8 cellular contexts compared by ENCODE assay signal in genomic region chr1:45686081-45687013, GRCh38. TPM values are rescaled to one million over a fixed set of nuclear protein-coding genes. Genes with fewer than 3 reads are reported as not detected.
A peak's percentile ranks its signal among the peaks of the same experiment; 100 is the strongest.
DNase-seq lines count a peak whose midpoint lies in the region; ATAC-seq and TF ChIP-seq lines count a peak whose summit lies in the region.

A gene with protein sequence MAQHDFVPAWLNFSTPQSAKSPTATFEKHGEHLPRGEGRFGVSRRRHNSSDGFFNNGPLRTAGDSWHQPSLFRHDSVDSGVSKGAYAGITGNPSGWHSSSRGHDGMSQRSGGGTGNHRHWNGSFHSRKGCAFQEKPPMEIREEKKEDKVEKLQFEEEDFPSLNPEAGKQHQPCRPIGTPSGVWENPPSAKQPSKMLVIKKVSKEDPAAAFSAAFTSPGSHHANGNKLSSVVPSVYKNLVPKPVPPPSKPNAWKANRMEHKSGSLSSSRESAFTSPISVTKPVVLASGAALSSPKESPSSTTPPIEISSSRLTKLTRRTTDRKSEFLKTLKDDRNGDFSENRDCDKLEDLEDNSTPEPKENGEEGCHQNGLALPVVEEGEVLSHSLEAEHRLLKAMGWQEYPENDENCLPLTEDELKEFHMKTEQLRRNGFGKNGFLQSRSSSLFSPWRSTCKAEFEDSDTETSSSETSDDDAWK (minus strand): TSS chr1:45686533. CDS start chr1:45659087, 27,446 bp downstream.

- H3K27me3 ChIP-seq in GM23338 (ENCODE audit: insufficient read depth) = no peaks in the 10 kb centered on the region

- H3K4me3 ChIP-seq in GM23338 (peak within 1 kb of the TSS; percentile 81), LNCaP clone FGC (ENCODE audit: low read depth, low read length) (peak within 1 kb of the TSS; percentile 97)

- peak within 1 kb of the TSS; percentile 95 for H3K27ac ChIP-seq in GM23338 (ENCODE audit: low read depth)
- H3K27ac ChIP-seq in RWPE1 = peak within 1 kb of the TSS; percentile 92

- intact Hi-C loops in activated T-helper 2 cell treated with anti-CD3 and anti-CD28 coated beads, Interferon-gamma antibody, Interleukin-2, Interleukin-4, amounts not matched to agents 10 μg/mL and 5 μg/mL and 100 μg/mL, durations not matched to agents 14 hours and 24 hours and 36 hours (cut with micrococcal nuclease) = loop anchor here (1.0 to 10.0 kb wide), 7 partner anchors 32 to 882 kb away; partner anchors contain the start of genes BTBD19, DYNLT4, HECTD3 and IPP

- POLR2A ChIA-PET in RWPE1 (lab: Yijun Ruan, JAX; ENCODE audit: low non-redundant PET) = interaction anchor here (0.5 to 0.9 kb wide), 3 partner anchors 12 to 293 kb away, joined by 3 to 4 read pairs (median 4); no protein-coding TSS in a partner anchor

- peak within 1 kb of the TSS; percentile 82 for H3K4me2 ChIP-seq in GM23338

- TF ChIP-seq CTCF in GM23338 (conservative IDR thresholded peaks at IDR 0.05; ENCODE audit: low read depth in 2 of 2) (0 out of 4 replicates have a peak, but pooled peaks of 1 of the 2 experiments have one; percentile 10), LNCaP clone FGC (IDR thresholded peaks at IDR 0.05; ENCODE audit: control insufficient read depth, extremely low read depth, insufficient read depth) (no peak), RWPE1 (conservative IDR thresholded peaks at IDR 0.05; ENCODE audit: low read depth) (no peak), nephron (IDR thresholded peaks at IDR 0.05; ENCODE audit: unreplicated experiment in 3 of 3) (no peak)

- H3K9me2 ChIP-seq in GM23338 (ENCODE audit: insufficient read depth) = no peaks in the 10 kb centered on the region

- ATAC-seq in GM23338 = peak; percentile 76

- no peaks in the 10 kb centered on the region for H3F3A ChIP-seq in GM23338 (replicated peaks; ENCODE audit: low read depth)

- peaks cover 15% of the 10 kb centered on the region for H3K27me3 Mint-ChIP-seq in GM23338 (ENCODE audit: insufficient read depth, low read depth, poor library complexity)
- H3K27me3 Mint-ChIP-seq in activated T-helper 2 cell treated with anti-CD3 and anti-CD28 coated beads, Interferon-gamma antibody, Interleukin-2, Interleukin-4, amounts not matched to agents 10 μg/mL and 5 μg/mL and 100 μg/mL, durations not matched to agents 14 hours and 24 hours and 36 hours (ENCODE audit: low read depth) = no peaks in the 10 kb centered on the region
- no peaks in the 10 kb centered on the region for H3K27me3 Mint-ChIP-seq in nephron (ENCODE audit: low read depth)
- H3K27me3 Mint-ChIP-seq in stimulated activated naive CD8-positive, alpha-beta T cell treated with anti-CD3 and anti-CD28 coated beads, Interleukin-15, Interleukin-2, amounts not matched to agents 100 ng/mL and 50 ng/mL, for 24 hours = no peaks in the 10 kb centered on the region

- H3K27ac Mint-ChIP-seq in GM23338 (peak within 1 kb of the TSS; percentile 100), nephron (peak within 1 kb of the TSS; percentile 100)
- H3K27ac Mint-ChIP-seq in activated T-helper 2 cell treated with anti-CD3 and anti-CD28 coated beads, Interferon-gamma antibody, Interleukin-2, Interleukin-4, amounts not matched to agents 10 μg/mL and 5 μg/mL and 100 μg/mL, durations not matched to agents 14 hours and 24 hours and 36 hours = peak within 1 kb of the TSS; percentile 100
- peak within 1 kb of the TSS; percentile 96 for H3K27ac Mint-ChIP-seq in stimulated activated naive CD8-positive, alpha-beta T cell treated with anti-CD3 and anti-CD28 coated beads, Interleukin-15, Interleukin-2, amounts not matched to agents 100 ng/mL and 50 ng/mL, for 24 hours

- H4K20me1 ChIP-seq in GM23338 (replicated peaks; ENCODE audit: insufficient read depth) = peaks cover 16% of the 10 kb centered on the region; the same call in 1 of the 2 replicates

- peak within 1 kb of the TSS; percentile 84 for H2AFZ ChIP-seq in GM23338

- CTCF ChIA-PET in RWPE1 (lab: Yijun Ruan, JAX) = interaction anchor here (0.6 to 1.7 kb wide), 4 partner anchors 15 to 537 kb away, joined by 3 to 4 read pairs (median 4); no protein-coding TSS in a partner anchor

- peaks cover 81% of the 10 kb centered on the region for H3K79me2 ChIP-seq in GM23338 (replicated peaks; ENCODE audit: insufficient read depth)

- H3K36me3 ChIP-seq in GM23338 (ENCODE audit: insufficient read depth) = no peaks in the 10 kb centered on the region

- peak; percentile 97 for DNase-seq in EL
- peak; percentile 97 for DNase-seq in GM23338 (ENCODE audit: low spot score)
- DNase-seq in LNCaP clone FGC (ENCODE audit: low read depth) = peak; percentile 89
- peak; percentile 99 for DNase-seq in RWPE1 (ENCODE audit: low spot score)
- DNase-seq in activated T-helper 2 cell treated with anti-CD3 and anti-CD28 coated beads, Interferon-gamma antibody, Interleukin-2, Interleukin-4, amounts not matched to agents 10 μg/mL and 5 μg/mL and 100 μg/mL, durations not matched to agents 14 hours and 24 hours and 36 hours (ENCODE audit: low spot score) = peak; percentile 96
- peak; percentile 96 for DNase-seq in fibroblast of peridontal ligament (ENCODE audit: extremely low read depth)

- no peaks in the 10 kb centered on the region; the same call in 2 of the 3 replicates for H3K9me3 Mint-ChIP-seq in GM23338
- H3K9me3 Mint-ChIP-seq in activated T-helper 2 cell treated with anti-CD3 and anti-CD28 coated beads, Interferon-gamma antibody, Interleukin-2, Interleukin-4, amounts not matched to agents 10 μg/mL and 5 μg/mL and 100 μg/mL, durations not matched to agents 14 hours and 24 hours and 36 hours = no peaks in the 10 kb centered on the region
- no peaks in the 10 kb centered on the region for H3K9me3 Mint-ChIP-seq in nephron
- no peaks in the 10 kb centered on the region for H3K9me3 Mint-ChIP-seq in stimulated activated naive CD8-positive, alpha-beta T cell treated with anti-CD3 and anti-CD28 coated beads, Interleukin-15, Interleukin-2, amounts not matched to agents 100 ng/mL and 50 ng/mL, for 24 hours

- peaks cover 10% of the 10 kb centered on the region for H3K36me3 Mint-ChIP-seq in GM23338 (ENCODE audit: low read depth)
- peaks cover 27% of the 10 kb centered on the region for H3K36me3 Mint-ChIP-seq in activated T-helper 2 cell treated with anti-CD3 and anti-CD28 coated beads, Interferon-gamma antibody, Interleukin-2, Interleukin-4, amounts not matched to agents 10 μg/mL and 5 μg/mL and 100 μg/mL, durations not matched to agents 14 hours and 24 hours and 36 hours (ENCODE audit: low read depth)
- H3K36me3 Mint-ChIP-seq in nephron (ENCODE audit: low read depth) = peaks cover 6% of the 10 kb centered on the region
- H3K36me3 Mint-ChIP-seq in stimulated activated naive CD8-positive, alpha-beta T cell treated with anti-CD3 and anti-CD28 coated beads, Interleukin-15, Interleukin-2, amounts not matched to agents 100 ng/mL and 50 ng/mL, for 24 hours (ENCODE audit: low read depth) = peaks cover 31% of the 10 kb centered on the region

- peaks cover 20% of the 10 kb centered on the region for H3K4me1 ChIP-seq in GM23338 (ENCODE audit: insufficient read depth)

- peak within 1 kb of the TSS; percentile 98 for H3K4me3 Mint-ChIP-seq in GM23338
- peak within 1 kb of the TSS; percentile 98 for H3K4me3 Mint-ChIP-seq in activated T-helper 2 cell treated with anti-CD3 and anti-CD28 coated beads, Interferon-gamma antibody, Interleukin-2, Interleukin-4, amounts not matched to agents 10 μg/mL and 5 μg/mL and 100 μg/mL, durations not matched to agents 14 hours and 24 hours and 36 hours (ENCODE audit: low read depth)
- H3K4me3 Mint-ChIP-seq in nephron = peak within 1 kb of the TSS; percentile 98 to 100 (median 98)
- peak within 1 kb of the TSS; percentile 97 for H3K4me3 Mint-ChIP-seq in stimulated activated naive CD8-positive, alpha-beta T cell treated with anti-CD3 and anti-CD28 coated beads, Interleukin-15, Interleukin-2, amounts not matched to agents 100 ng/mL and 50 ng/mL, for 24 hours

- peaks cover 30% of the 10 kb centered on the region for H3K4me1 Mint-ChIP-seq in GM23338
- peaks cover 21% of the 10 kb centered on the region for H3K4me1 Mint-ChIP-seq in activated T-helper 2 cell treated with anti-CD3 and anti-CD28 coated beads, Interferon-gamma antibody, Interleukin-2, Interleukin-4, amounts not matched to agents 10 μg/mL and 5 μg/mL and 100 μg/mL, durations not matched to agents 14 hours and 24 hours and 36 hours (ENCODE audit: low read depth)
- peaks cover 37% of the 10 kb centered on the region for H3K4me1 Mint-ChIP-seq in nephron
- peaks cover 61% of the 10 kb centered on the region for H3K4me1 Mint-ChIP-seq in stimulated activated naive CD8-positive, alpha-beta T cell treated with anti-CD3 and anti-CD28 coated beads, Interleukin-15, Interleukin-2, amounts not matched to agents 100 ng/mL and 50 ng/mL, for 24 hours (ENCODE audit: low read depth)

TF ChIP-seq in GM23338, 12 proteins besides CTCF, POLR2A, EP300 and RAD21 (continues in another document):
- TF ChIP-seq ETS1 (IDR thresholded peaks at IDR 0.05) (0 out of 2 replicates have a peak, but pooled peaks have one; percentile 33), EZH2phosphoT487 (IDR thresholded peaks at IDR 0.05; ENCODE audit: unreplicated experiment) (no peak), ZNF331 (CRISPR knock-in tag; IDR thresholded peaks at IDR 0.05; ENCODE audit: low read depth) (no peak)

RNA-seq across cellular contexts. Expression of the gene that starts here (rescaled TPM):
- 117 and 134 TPM in 2 replicates for total RNA-seq in GM23338 (2014; rRNA removed; shearing (Covaris generic))
- polyA plus RNA-seq in GM23338 (2016; fragmentation: Nextera tagmentation; extraction: Ambion mirVana) = 61.7 and 63.2 TPM in 2 replicates
- 100 and 103 TPM in 2 replicates for total RNA-seq in activated T-helper 2 cell treated with anti-CD3 and anti-CD28 coated beads, Interferon-gamma antibody, Interleukin-2, Interleukin-4, amounts not matched to agents 10 μg/mL and 5 μg/mL and 100 μg/mL, durations not matched to agents 14 hours and 24 hours and 36 hours

Comparison
In these comparisons a context has a peak if more than half of its experiments do, and no peak if none do; other contexts are left out.
1. Peak in every context shown above with its lines: DNase-seq, ATAC-seq, H3K4me3 ChIP-seq and H3K27ac ChIP-seq.